Comparison of ENCODE assay signal across 13 cellular contexts in the genomic region with DNA sequence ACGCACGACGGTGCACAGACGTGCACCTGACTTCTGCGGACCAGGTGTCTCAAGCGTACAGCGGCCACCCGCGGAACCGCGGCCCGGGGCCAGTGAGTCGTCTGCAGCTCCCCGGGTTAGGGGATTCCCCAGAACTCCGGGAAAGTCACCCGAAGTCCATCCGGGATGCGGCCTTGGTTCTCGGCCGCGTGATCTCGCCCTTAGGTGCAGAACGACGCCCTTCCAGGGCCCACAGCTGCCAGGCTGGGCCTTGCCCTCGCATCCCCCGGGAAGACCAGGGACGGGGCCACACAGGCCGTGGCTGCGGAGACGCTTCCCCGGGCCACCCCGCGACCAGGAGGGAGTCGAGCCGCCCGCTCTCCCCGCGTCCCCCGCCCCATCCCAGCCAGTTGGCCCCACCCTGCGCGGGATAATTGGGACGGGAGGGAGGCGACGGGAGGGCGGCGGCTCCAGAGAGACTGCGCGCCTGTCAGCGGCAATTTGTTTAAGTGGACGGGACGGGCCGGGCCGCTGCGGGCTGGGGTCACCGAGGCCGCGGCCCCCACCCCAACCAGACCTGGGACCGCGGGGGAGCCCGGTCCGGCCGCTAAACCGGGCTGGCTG. TPM values are rescaled to one million over a fixed set of nuclear protein-coding genes. Genes with fewer than 3 reads are reported as not detected.
DNase-seq lines count a peak whose midpoint lies in the region; ATAC-seq and TF ChIP-seq lines count a peak whose summit lies in the region.
"Had no signal": no experiment of that assay in that cellular context is flagged by ENCODE, and none has a peak within 500 bp of the region (broad histone marks: within the 10 kb centered on the region; RNA-seq: fewer than 3 reads in every experiment).

No MANE protein-coding gene starts in this region.

- no peak for TF ChIP-seq EP300 in upper lobe of left lung (IDR thresholded peaks at IDR 0.05)

- H3K4me3 ChIP-seq in fibroblast of villous mesenchyme (ENCODE audit: low read depth, low read length) = peak overlapping the region; percentile 74
- peak overlapping the region; percentile 25 to 63 (median 58) for H3K4me3 ChIP-seq in upper lobe of left lung

- H3K27me3 Mint-ChIP-seq in neural crest cell (ENCODE audit: low read depth) = peaks cover 74% of the 10 kb centered on the region

- peak overlapping the region; percentile 83 for H3K4me3 Mint-ChIP-seq in neural crest cell
- H3K4me3 Mint-ChIP-seq: activated B cell treated with CpG ODN at 0.5 μM for 24 hours; stimulated activated naive CD8-positive, alpha-beta T cell treated with anti-CD3 and anti-CD28 coated beads, Interleukin-15, Interleukin-2, amounts not matched to agents 100 ng/mL and 50 ng/mL, for 24 hours had no signal

- no peaks in the 10 kb centered on the region for H3K9me3 ChIP-seq in upper lobe of left lung

- H3K36me3 Mint-ChIP-seq in neural crest cell (ENCODE audit: low read depth) = no peaks in the 10 kb centered on the region

- peaks cover 27 to 49% (median 35%) of the 10 kb centered on the region in 4 donors for H3K4me1 ChIP-seq in upper lobe of left lung

- H3K9me3 Mint-ChIP-seq in neural crest cell = no peaks in the 10 kb centered on the region
- H3K9me3 Mint-ChIP-seq: activated B cell treated with CpG ODN at 0.5 μM for 24 hours; stimulated activated naive CD8-positive, alpha-beta T cell treated with anti-CD3 and anti-CD28 coated beads, Interleukin-15, Interleukin-2, amounts not matched to agents 100 ng/mL and 50 ng/mL, for 24 hours had no signal

- no peak for TF ChIP-seq CTCF in fibroblast of villous mesenchyme (IDR thresholded peaks at IDR 0.05; ENCODE audit: insufficient read depth, low read depth, low read length)
- TF ChIP-seq CTCF in neural crest cell (conservative IDR thresholded peaks at IDR 0.05) = no peak
- no peak for TF ChIP-seq CTCF in upper lobe of left lung (IDR thresholded peaks at IDR 0.05)

- peak; percentile 16 for DNase-seq in DMS53 (lab: John Stamatoyannopoulos, UW)
- no peak for DNase-seq in DMS53 treated with DMSO at 0.1 percent for 48 hours (lab: John Stamatoyannopoulos, UW; ENCODE audit: unreplicated experiment)
- no peak for DNase-seq in fibroblast of villous mesenchyme (ENCODE audit: low read depth)
- DNase-seq in neural crest cell (ENCODE audit: low read depth, low spot score) = no peak
- DNase-seq in upper lobe of left lung = peak in 1 of 2 donors; percentile 85
- no peak for DNase-seq in erythroblast (lab: John Stamatoyannopoulos, UW)
- DNase-seq: 8988T, activated B cell treated with CpG ODN at 0.5 μM for 24 hours, DMS79, NCI-H2029 treated with DMSO at 0.1 percent for 48 hours had no signal

- TF ChIP-seq POLR2A in upper lobe of left lung (IDR thresholded peaks at IDR 0.05) (no peak), erythroblast (IDR thresholded peaks at IDR 0.05; ENCODE audit: low read length) (no peak)

- WGBS in upper lobe of left lung, 2 donors = 35 to 43% methylated on average over 21 to 35 of the region's 63 CpGs

- H3K4me1 Mint-ChIP-seq in neural crest cell = peaks cover 45% of the 10 kb centered on the region

- H3K27ac ChIP-seq in upper lobe of left lung = peak overlapping the region; percentile 90 to 97 (median 92)

- peaks cover 0 to 4% (median 0%) of the 10 kb centered on the region in 4 donors for H3K36me3 ChIP-seq in upper lobe of left lung

- ATAC-seq in upper lobe of left lung (ENCODE audit: low FRiP score in 2 of 2) (peak in 1 of 2 donors; percentile 1), HG02852 (IDR thresholded peaks at IDR 0.05; ENCODE audit: unreplicated experiment) (no peak), HG02798 (IDR thresholded peaks at IDR 0.05; ENCODE audit: poor library complexity, unreplicated experiment) (no peak)

- peaks cover 0 to 47% (median 36%) of the 10 kb centered on the region in 4 donors for H3K27me3 ChIP-seq in upper lobe of left lung

- no peak overlapping the region for H3K27ac Mint-ChIP-seq in neural crest cell (ENCODE audit: unreplicated experiment)
- H3K27ac Mint-ChIP-seq: stimulated activated naive CD8-positive, alpha-beta T cell treated with anti-CD3 and anti-CD28 coated beads, Interleukin-15, Interleukin-2, amounts not matched to agents 100 ng/mL and 50 ng/mL, for 24 hours had no signal

RNA-seq across cellular contexts. Expression of gene TBX2, which starts 3.6 kb away (rescaled TPM):
- total RNA-seq in fibroblast of villous mesenchyme (12.5 and 21.3 TPM in 2 replicates), neural crest cell (16.1 and 18.7 TPM in 2 replicates), upper lobe of left lung (100 to 1,000 TPM in 2 of 6 donors, 10 to 100 TPM in 4; 22.4 to 130 (median 92.7) TPM)
- total RNA-seq: activated B cell treated with CpG ODN at 0.5 μM for 24 hours had no signal

RNA-seq across cellular contexts. Expression of gene TBX4, which starts 56.1 kb away (rescaled TPM):
- not detected in 2 replicates for total RNA-seq in fibroblast of villous mesenchyme
- not detected in 2 replicates for total RNA-seq in neural crest cell
- total RNA-seq in upper lobe of left lung = 10 to 100 TPM; 10.2 to 69.1 (median 22.7) TPM
- total RNA-seq: activated B cell treated with CpG ODN at 0.5 μM for 24 hours had no signal

Comparison
In these comparisons a context has a peak if more than half of its experiments do, and no peak if none do; other contexts are left out.
1. RNA of gene TBX4, which starts 56.1 kb away (total RNA-seq): 10.2 to 69.1 TPM in upper lobe of left lung; not detected in neural crest cell and not detected in fibroblast of villous mesenchyme; every median in the first group is over 10 times any median in the second.